23 cellular contexts compared by ENCODE assay signal in genomic region chr18:28183418-28184078, GRCh38. TPM values are rescaled to one million over a fixed set of nuclear protein-coding genes. Genes with fewer than 3 reads are reported as not detected.
DNase-seq lines count a peak whose midpoint lies in the region; ATAC-seq, FAIRE-seq and TF ChIP-seq lines count a peak whose summit lies in the region.
"Had no signal": no experiment of that assay in that cellular context is flagged by ENCODE, and none has a peak within 500 bp of the region (broad histone marks: within the 10 kb centered on the region; RNA-seq: fewer than 3 reads in every experiment).

No MANE protein-coding gene starts in this region.

- POLR2A ChIA-PET in A549 (lab: Yijun Ruan, JAX): no interaction called here

- TF ChIP-seq CTCF in A549 (IDR thresholded peaks at IDR 0.05): no peak
- TF ChIP-seq CTCF in HFFc6 (IDR thresholded peaks at IDR 0.05): no peak

- H3K9me3 Mint-ChIP-seq in HFFc6: no peaks in the 10 kb centered on the region
- H3K9me3 Mint-ChIP-seq: activated naive CD8-positive, alpha-beta T cell treated with anti-CD3 and anti-CD28 coated beads, Interleukin-2, amount 10 ng/mL, durations not matched to agents 7 days and 5 days; activated T-cell treated with anti-CD3 and anti-CD28 coated beads, Interleukin-2, amount 50 U/mL, for 4 hours; central memory CD8-positive, alpha-beta T cell; GM23338; natural killer cell treated with Interleukin-12 subunit alpha and Interleukin-12 subunit beta and Interleukin-15 and Interleukin-18, amount 100 ng/mL, for 72 hours had no signal

- no peak for FAIRE-seq in A549 (lab: Jason Lieb, UNC)
- FAIRE-seq: G401.6, GM12892 had no signal

- H3K4me1 Mint-ChIP-seq in HFFc6 (ENCODE audit: low read depth): peaks cover 84% of the 10 kb centered on the region
- H3K4me1 Mint-ChIP-seq: activated naive CD8-positive, alpha-beta T cell treated with anti-CD3 and anti-CD28 coated beads, Interleukin-2, amount 10 ng/mL, durations not matched to agents 7 days and 5 days; central memory CD8-positive, alpha-beta T cell had no signal

- no peaks in the 10 kb centered on the region for H3K27me3 Mint-ChIP-seq in HFFc6 (ENCODE audit: insufficient read depth)

- CTCF ChIA-PET in A549 (lab: Yijun Ruan, JAX): no interaction called here

- TF ChIP-seq EP300 in A549 (IDR thresholded peaks at IDR 0.05): peak in 1 of 2 experiments; percentile 38; a peak in 1 of 5 replicates

- ATAC-seq in A549: peak; percentile 71 to 83
- ATAC-seq: activated T-cell treated with anti-CD3 and anti-CD28 coated beads, Interleukin-2, amount 50 U/mL, for 4 hours; effector memory CD8-positive, alpha-beta T cell; GM23338; natural killer cell treated with Interleukin-12 subunit alpha and Interleukin-12 subunit beta and Interleukin-15 and Interleukin-18, amount 100 ng/mL, for 72 hours had no signal

- H3K4me1 ChIP-seq in A549: peaks cover 39% of the 10 kb centered on the region
- H3K4me1 ChIP-seq: psoas muscle, uterus had no signal

- H3K4me2 ChIP-seq in A549: peak overlapping the region; percentile 74
- H3K4me2 ChIP-seq: GM23338 had no signal

- peak overlapping the region; percentile 88 for H3K27ac Mint-ChIP-seq in HFFc6
- H3K27ac Mint-ChIP-seq: activated naive CD8-positive, alpha-beta T cell treated with anti-CD3 and anti-CD28 coated beads, Interleukin-2, amount 10 ng/mL, durations not matched to agents 7 days and 5 days; effector memory CD8-positive, alpha-beta T cell; GM23338; natural killer cell treated with Interleukin-12 subunit alpha and Interleukin-12 subunit beta and Interleukin-15 and Interleukin-18, amount 100 ng/mL, for 72 hours had no signal

- no peaks in the 10 kb centered on the region for H3K36me3 Mint-ChIP-seq in HFFc6 (ENCODE audit: low read depth)
- H3K36me3 Mint-ChIP-seq: activated naive CD8-positive, alpha-beta T cell treated with anti-CD3 and anti-CD28 coated beads, Interleukin-2, amount 10 ng/mL, durations not matched to agents 7 days and 5 days; natural killer cell treated with Interleukin-12 subunit alpha and Interleukin-12 subunit beta and Interleukin-15 and Interleukin-18, amount 100 ng/mL, for 72 hours had no signal

- no peak for TF ChIP-seq RAD21 in A549 (conservative IDR thresholded peaks at IDR 0.05 in 1 of 2, IDR thresholded peaks at IDR 0.05 in 1 of 2)

- peak overlapping the region; percentile 77 for H3K4me3 Mint-ChIP-seq in HFFc6
- H3K4me3 Mint-ChIP-seq: activated naive CD8-positive, alpha-beta T cell treated with anti-CD3 and anti-CD28 coated beads, Interleukin-2, amount 10 ng/mL, durations not matched to agents 7 days and 5 days; activated T-cell treated with anti-CD3 and anti-CD28 coated beads, Interleukin-2, amount 50 U/mL, for 4 hours; central memory CD8-positive, alpha-beta T cell; effector memory CD8-positive, alpha-beta T cell; GM23338; natural killer cell treated with Interleukin-12 subunit alpha and Interleukin-12 subunit beta and Interleukin-15 and Interleukin-18, amount 100 ng/mL, for 72 hours had no signal

- no peak overlapping the region; the same call in 2 of the 3 replicates for H3K4me3 ChIP-seq in A549
- H3K4me3 ChIP-seq: GM23338, MG63, psoas muscle, uterus had no signal

- H3K27ac ChIP-seq in A549: peak overlapping the region; percentile 46 to 78; a peak in 5 of 6 replicates
- H3K27ac ChIP-seq: psoas muscle, uterus had no signal

- TF ChIP-seq POLR2A in A549 (IDR thresholded peaks at IDR 0.05; ENCODE audit: low read length): no peak

- 2% methylated on average over 4 of the region's 4 CpGs for WGBS in A549 (ENCODE audit: missing lambda C conversion rate)

- no peaks in the 10 kb centered on the region for H3K9me3 ChIP-seq in A549
- H3K9me3 ChIP-seq: MG63, psoas muscle, uterus had no signal

- peak in 1 of 2 experiments; percentile 29 for DNase-seq in A549 (ENCODE audit: low read depth in 1 of 2, low spot score in 1 of 2)
- DNase-seq in HFFc6: peak; percentile 90
- peak; percentile 51 for DNase-seq in amniotic epithelial cell (ENCODE audit: low read depth)
- DNase-seq in iris pigment epithelial cell (ENCODE audit: low read depth): peak; percentile 54
- no peak for DNase-seq in activated naive CD4-positive, alpha-beta T cell treated with anti-CD3 and anti-CD28 coated beads, Interleukin-2, amount 50 U/mL, for 16 hours
- DNase-seq in iPS-NIHi7 (ENCODE audit: extremely low spot score): no peak
- no peak for DNase-seq in NCI-H2081 (lab: John Stamatoyannopoulos, UW)
- DNase-seq in NCI-H2107 (lab: John Stamatoyannopoulos, UW): no peak
- DNase-seq: ACHN; activated CD4-positive, alpha-beta T cell treated with anti-CD3 and anti-CD28 coated beads, Interleukin-2, amount 50 U/mL, for 4 hours; activated naive CD8-positive, alpha-beta T cell treated with anti-CD3 and anti-CD28 coated beads, Interleukin-2, amount 10 ng/mL, durations not matched to agents 7 days and 5 days; activated T-cell treated with anti-CD3 and anti-CD28 coated beads, Interleukin-2, amount 50 U/mL, for 4 hours; effector memory CD8-positive, alpha-beta T cell; MG63; NCI-H187; NCI-H510A; psoas muscle; uterus had no signal

TF ChIP-seq in A549, 52 proteins besides CTCF, POLR2A, EP300 and RAD21:
- peak in 1 of 2 experiments; percentile 64; a peak in 2 of 4 replicates for TF ChIP-seq CEBPB (IDR thresholded peaks at IDR 0.05)
- TF ChIP-seq JUN (IDR thresholded peaks at IDR 0.05): peak in 1 of 2 experiments; percentile 36; a peak in 1 of 5 replicates
- peak; percentile 17; the same call in 1 of the 2 replicates for TF ChIP-seq JUNB (IDR thresholded peaks at IDR 0.05)
- TF ChIP-seq EHMT2 (IDR thresholded peaks at IDR 0.05; ENCODE audit: low read depth): no peak
- TF ChIP-seq FOSL2 (IDR thresholded peaks at IDR 0.05): no peak
- peak; percentile 38; the same call in 1 of the 2 replicates for TF ChIP-seq FOSL2 (CRISPR knock-in tag; IDR thresholded peaks at IDR 0.05)

RNA-seq across cellular contexts. Expression of gene CDH2, which starts 6.6 kb away (rescaled TPM):
- polyA plus RNA-seq in A549 (2011; rRNA removed) (71.9 and 73.3 TPM in 2 replicates), A549 (2017; fragmentation: RNase III; extraction: RNeasy Plus Mini Kit Qiagen cat#74134 plus additional on column Dnase treatment) (49.8 to 56.6 TPM (median 54.0 TPM) in 3 replicates)
- polyA plus RNA-seq in A549 (2012; cell fraction: cytosol; rRNA removed): 17.1 and 19.1 TPM in 2 replicates
- 25.5 and 34.7 TPM in 2 replicates for polyA plus RNA-seq in A549 (2012; cell fraction: nucleus; rRNA removed)
- 77.6 and 82.7 TPM in 2 replicates for polyA minus RNA-seq in A549 (2011; rRNA and poly(A)+ RNA removed)
- 100 to 1,000 TPM; 194 to 317 (median 206) TPM for total RNA-seq in HFFc6 (2021; fragmentation: NEBNext Ultra II Directional; extraction: Animal tissue kit (Norgen Biotek cat#: 25700))
- total RNA-seq: activated naive CD8-positive, alpha-beta T cell treated with anti-CD3 and anti-CD28 coated beads, Interleukin-2, amount 10 ng/mL, durations not matched to agents 7 days and 5 days had no signal

Comparison
In these comparisons a context has a peak if more than half of its experiments do, and no peak if none do; other contexts are left out.
1. DNase-seq: peak in HFFc6 (single experiment), amniotic epithelial cell (single experiment) and iris pigment epithelial cell (single experiment); none in activated naive CD4-positive, alpha-beta T cell treated with anti-CD3 and anti-CD28 coated beads, Interleukin-2, amount 50 U/mL, for 16 hours (single experiment), iPS-NIHi7 (single experiment), NCI-H2081 (0 of 2) and NCI-H2107 (single experiment).